13 cellular contexts compared by ENCODE assay signal in genomic region chr22:48403521-48403921, GRCh38.
A peak's percentile ranks its signal among the peaks of the same experiment; 100 is the strongest.
DNase-seq lines count a peak whose midpoint lies in the region; ATAC-seq, FAIRE-seq and TF ChIP-seq lines count a peak whose summit lies in the region.
"Had no signal": no experiment of that assay in that cellular context is flagged by ENCODE, and none has a peak within 500 bp of the region (broad histone marks: within the 10 kb centered on the region; RNA-seq: fewer than 3 reads in every experiment).

No MANE protein-coding gene starts in this region.

- no peaks in the 10 kb centered on the region for H3K9me3 Mint-ChIP-seq in natural killer cell treated with Interleukin-12 subunit alpha and Interleukin-12 subunit beta and Interleukin-15 and Interleukin-18, amount 100 ng/mL, for 72 hours
- H3K9me3 Mint-ChIP-seq in natural killer cell (peaks cover 0 to 4% of the 10 kb centered on the region in 2 donors), CD14-positive monocyte (no peaks in the 10 kb centered on the region)

- no peak overlapping the region for H2BK15ac ChIP-seq in H1 (ENCODE audit: low read length)
- H2BK15ac ChIP-seq in neuronal stem cell (ENCODE audit: low read length), result no peak overlapping the region

- no peak overlapping the region for H3K27ac ChIP-seq in H1 (ENCODE audit: low read depth, low read length)
- H3K27ac ChIP-seq in neuronal stem cell (replicated peaks; ENCODE audit: low read length), result no peak overlapping the region
- no peak overlapping the region for H3K27ac ChIP-seq in HepG2 (ENCODE audit: extremely low read length, insufficient read depth, low read length)

- no peak overlapping the region for H2BK120ac ChIP-seq in H1 (replicated peaks; ENCODE audit: low read depth, low read length)
- H2BK120ac ChIP-seq in neuronal stem cell (ENCODE audit: low read depth, low read length), result no peak overlapping the region

- H4K8ac ChIP-seq in H1 (ENCODE audit: extremely low read depth, insufficient read depth, low read length), result no peak overlapping the region
- peak overlapping the region; percentile 50 for H4K8ac ChIP-seq in neuronal stem cell (ENCODE audit: low read depth, low read length)

- H3K79me2 ChIP-seq in H1 (ENCODE audit: control insufficient read depth in 1 of 2, insufficient read depth in 2 of 2, low read length in 2 of 2), result no peaks in the 10 kb centered on the region
- no peaks in the 10 kb centered on the region for H3K79me2 ChIP-seq in HepG2 (ENCODE audit: insufficient read depth, low read length)

- H3K79me1 ChIP-seq in H1 (ENCODE audit: low read depth, low read length), result no peaks in the 10 kb centered on the region
- no peaks in the 10 kb centered on the region for H3K79me1 ChIP-seq in neuronal stem cell (ENCODE audit: low read depth, low read length)

- no peaks in the 10 kb centered on the region; the same call in 1 of the 2 replicates for H3K23me2 ChIP-seq in H1 (ENCODE audit: low read depth, low read length)

- H3K9ac ChIP-seq in H1 (replicated peaks in 1 of 4; ENCODE audit: extremely low read depth in 1 of 4, low read depth in 3 of 4, low read length in 3 of 4), result no peak overlapping the region
- H3K9ac ChIP-seq in neuronal stem cell (ENCODE audit: low read depth, low read length, poor library complexity), result no peak overlapping the region
- H3K9ac ChIP-seq in HepG2 (ENCODE audit: insufficient read depth, low read depth, low read length), result no peak overlapping the region

- H2AFZ ChIP-seq in H1 (ENCODE audit: low read length) (no peak overlapping the region), neuronal stem cell (ENCODE audit: low read length) (no peak overlapping the region), HepG2 (ENCODE audit: low read length) (no peak overlapping the region)

- H2BK5ac ChIP-seq in H1 (ENCODE audit: low read depth, low read length) (0 out of 2 replicates have a peak overlapping the region, but pooled peaks have one; percentile 8), neuronal stem cell (ENCODE audit: low read length) (no peak overlapping the region)

- no peaks in the 10 kb centered on the region for H3K9me3 ChIP-seq in H1 (ENCODE audit: insufficient read depth in 2 of 2, low read depth in 1 of 2, low read length in 1 of 2)
- no peaks in the 10 kb centered on the region for H3K9me3 ChIP-seq in neuronal stem cell (replicated peaks in 1 of 2; ENCODE audit: control insufficient read depth in 2 of 2, insufficient read depth in 1 of 2, low read depth in 1 of 2, low read length in 2 of 2)
- no peaks in the 10 kb centered on the region for H3K9me3 ChIP-seq in HepG2 (ENCODE audit: low read length)

- H3K36me3 Mint-ChIP-seq in natural killer cell treated with Interleukin-12 subunit alpha and Interleukin-12 subunit beta and Interleukin-15 and Interleukin-18, amount 100 ng/mL, for 72 hours, result no peaks in the 10 kb centered on the region
- H3K36me3 Mint-ChIP-seq in natural killer cell (no peaks in the 10 kb centered on the region), CD14-positive monocyte (no peaks in the 10 kb centered on the region)
- H3K36me3 Mint-ChIP-seq: CD8-positive, alpha-beta memory T cell had no signal

- no peaks in the 10 kb centered on the region for H3K4me1 Mint-ChIP-seq in natural killer cell treated with Interleukin-12 subunit alpha and Interleukin-12 subunit beta and Interleukin-15 and Interleukin-18, amount 100 ng/mL, for 72 hours (ENCODE audit: low read depth in 2 of 2)
- H3K4me1 Mint-ChIP-seq in natural killer cell (no peaks in the 10 kb centered on the region), CD14-positive monocyte (no peaks in the 10 kb centered on the region)
- H3K4me1 Mint-ChIP-seq: CD8-positive, alpha-beta memory T cell had no signal

- in situ Hi-C loops in HepG2 (cut with HindIII; ENCODE audit: extremely low pct_ligation_motif_present, low pct_unique_long_range_greater_than_20kb), result no loop called here

- H3K56ac ChIP-seq in H1 (replicated peaks; ENCODE audit: insufficient read length, low read depth, low read length), result no peak overlapping the region

- H2BK12ac ChIP-seq in H1 (ENCODE audit: low read depth, low read length) (no peak overlapping the region), neuronal stem cell (ENCODE audit: low read length) (no peak overlapping the region)

- TF ChIP-seq RAD21 in H1 (IDR thresholded peaks at IDR 0.05 in 1 of 2, conservative IDR thresholded peaks at IDR 0.05 in 1 of 2; ENCODE audit: low read depth in 2 of 2, low read length in 2 of 2), result no peak
- no peak for TF ChIP-seq RAD21 in HepG2 (CRISPR knock-in tag; IDR thresholded peaks at IDR 0.05)

- BruUV-seq in HepG2 (replicated peaks; lab: Mats Ljungman, UMichigan), result no TSS peak

- H3K23ac ChIP-seq in H1 (ENCODE audit: insufficient read length), result no peak overlapping the region
- H3K23ac ChIP-seq in neuronal stem cell (ENCODE audit: low read depth, low read length, poor library complexity), result peak overlapping the region; percentile 18

- H2BK20ac ChIP-seq in H1 (ENCODE audit: low read length), result no peak overlapping the region

- intact Hi-C loops in natural killer cell (cut with micrococcal nuclease) (no loop called here), CD14-positive monocyte (cut with micrococcal nuclease) (no loop called here), HepG2 (cut with micrococcal nuclease; ENCODE audit: unreplicated experiment) (no loop called here)

- TF ChIP-seq EP300 in H1 (IDR thresholded peaks at IDR 0.05; ENCODE audit: borderline replicate concordance in 1 of 2, low read depth in 2 of 2, low read length in 2 of 2), result no peak
- no peak for TF ChIP-seq EP300 in HepG2 (IDR thresholded peaks at IDR 0.05; ENCODE audit: low read depth in 2 of 2, low read length in 2 of 2)
- TF ChIP-seq EP300 in HepG2 (CRISPR knock-in tag; IDR thresholded peaks at IDR 0.05; ENCODE audit: borderline replicate concordance), result no peak

- no peak overlapping the region for H3K14ac ChIP-seq in H1 (ENCODE audit: insufficient read length)
- H3K14ac ChIP-seq in neuronal stem cell (ENCODE audit: low read length), result no peak overlapping the region

- H3K18ac ChIP-seq in H1 (ENCODE audit: extremely low read depth, low read length), result no peak overlapping the region
- no peak overlapping the region for H3K18ac ChIP-seq in neuronal stem cell (ENCODE audit: low read length)

- no peaks in the 10 kb centered on the region for H4K20me1 ChIP-seq in H1 (replicated peaks in 1 of 2; ENCODE audit: control insufficient read depth in 1 of 2, insufficient read depth in 2 of 2, low read length in 2 of 2)
- no peaks in the 10 kb centered on the region for H4K20me1 ChIP-seq in HepG2 (ENCODE audit: insufficient read depth, low read length)

- H3K4me3 Mint-ChIP-seq in natural killer cell treated with Interleukin-12 subunit alpha and Interleukin-12 subunit beta and Interleukin-15 and Interleukin-18, amount 100 ng/mL, for 72 hours, result no peak overlapping the region
- H3K4me3 Mint-ChIP-seq in natural killer cell (no peak overlapping the region), CD14-positive monocyte (no peak overlapping the region)
- H3K4me3 Mint-ChIP-seq: CD8-positive, alpha-beta memory T cell had no signal

- H3K36me3 ChIP-seq in H1 (ENCODE audit: control insufficient read depth in 2 of 4, insufficient read depth in 4 of 4, low read length in 3 of 4) (no peaks in the 10 kb centered on the region), neuronal stem cell (replicated peaks in 1 of 2; ENCODE audit: control insufficient read depth in 2 of 2, insufficient read depth in 2 of 2, low read length in 2 of 2) (no peaks in the 10 kb centered on the region), HepG2 (replicated peaks in 1 of 2; ENCODE audit: control insufficient read depth in 1 of 2, insufficient read depth in 2 of 2, low read length in 2 of 2) (no peaks in the 10 kb centered on the region)

- no peaks in the 10 kb centered on the region; a peak in 1 of 7 replicates for H3K27me3 ChIP-seq in H1 (replicated peaks in 1 of 4; ENCODE audit: control insufficient read depth in 3 of 4, extremely low read depth in 1 of 4, insufficient read depth in 3 of 4, low read length in 3 of 4)
- no peaks in the 10 kb centered on the region for H3K27me3 ChIP-seq in neuronal stem cell (ENCODE audit: control insufficient read depth in 3 of 3, insufficient read depth in 3 of 3, low read depth in 1 of 3, low read length in 3 of 3)
- H3K27me3 ChIP-seq in HepG2 (ENCODE audit: control insufficient read depth in 1 of 2, insufficient read depth in 2 of 2, low read length in 2 of 2), result peaks cover 3 to 34% of the 10 kb centered on the region in 2 experiments; a peak in 2 of 5 replicates

- H3K27ac Mint-ChIP-seq in natural killer cell treated with Interleukin-12 subunit alpha and Interleukin-12 subunit beta and Interleukin-15 and Interleukin-18, amount 100 ng/mL, for 72 hours, result no peak overlapping the region
- H3K27ac Mint-ChIP-seq in natural killer cell (no peak overlapping the region), CD14-positive monocyte (no peak overlapping the region)
- H3K27ac Mint-ChIP-seq: CD8-positive, alpha-beta memory T cell had no signal

- H3K4me1 ChIP-seq in H1 (replicated peaks in 1 of 4; ENCODE audit: control insufficient read depth in 3 of 4, insufficient read depth in 4 of 4, low read length in 3 of 4) (no peaks in the 10 kb centered on the region; a peak in 1 of 7 replicates), neuronal stem cell (ENCODE audit: control insufficient read depth in 2 of 2, insufficient read depth in 1 of 2, low read depth in 1 of 2, low read length in 2 of 2) (no peaks in the 10 kb centered on the region), HepG2 (ENCODE audit: insufficient read depth, low read length) (no peaks in the 10 kb centered on the region)

- H2AK5ac ChIP-seq in H1 (ENCODE audit: low read depth, low read length), result no peak overlapping the region
- no peak overlapping the region for H2AK5ac ChIP-seq in neuronal stem cell (ENCODE audit: low read depth, low read length)

- H4K91ac ChIP-seq in H1 (replicated peaks; ENCODE audit: insufficient read length, low read length), result no peak overlapping the region
- no peak overlapping the region for H4K91ac ChIP-seq in neuronal stem cell (ENCODE audit: low read depth, low read length, poor library complexity)

- peak; percentile 56 for DNase-seq in natural killer cell treated with Interleukin-12 subunit alpha and Interleukin-12 subunit beta and Interleukin-15 and Interleukin-18, amount 100 ng/mL, for 72 hours (ENCODE audit: low spot score)
- no peak for DNase-seq in natural killer cell
- DNase-seq in H1 (ENCODE audit: low read depth in 1 of 2, low spot score in 2 of 2), result peak in 1 of 2 experiments; percentile 33
- no peak for DNase-seq in neuronal stem cell (ENCODE audit: low spot score)
- no peak for DNase-seq in CD14-positive monocyte (ENCODE audit: low spot score)
- no peak for DNase-seq in HepG2 (ENCODE audit: low spot score)
- DNase-seq: CD8-positive, alpha-beta memory T cell; DMS53 had no signal

- ATAC-seq in natural killer cell treated with Interleukin-12 subunit alpha and Interleukin-12 subunit beta and Interleukin-15 and Interleukin-18, amount 100 ng/mL, for 72 hours, result no peak
- ATAC-seq in natural killer cell, result no peak
- no peak for ATAC-seq in HG02970 (IDR thresholded peaks at IDR 0.05; ENCODE audit: low FRiP score, unreplicated experiment)
- ATAC-seq in HepG2, result no peak
- ATAC-seq: HCT116 had no signal

- FAIRE-seq in H1 (lab: Jason Lieb, UNC) (no peak), HepG2 (lab: Jason Lieb, UNC) (no peak)
- FAIRE-seq: A204.1, H54, HTR-8/SVneo had no signal

- POLR2A ChIA-PET in H1 (lab: Charles Lee; ENCODE audit: partially characterized antibody) (no interaction called here), HepG2 (lab: Yijun Ruan, JAX) (no interaction called here)

- 93% methylated on average over 11 of the region's 11 CpGs; no CpG with 5 or more reads in 1 of the 2 experiments for WGBS in H1 (ENCODE audit: extremely low coverage in 1 of 2, insufficient coverage in 1 of 2, insufficient read length in 1 of 2, insufficient replicate concordance in 2 of 2, low coverage in 1 of 2, low lambda C conversion rate in 2 of 2, missing lambda C conversion rate in 1 of 2), 2 experiments
- no CpG with 5 or more reads among the region's 11 CpGs for WGBS in neuronal stem cell (ENCODE audit: extremely low coverage in 2 of 2, insufficient read length in 2 of 2, insufficient replicate concordance in 1 of 2), 2 donors
- WGBS in HepG2 (ENCODE audit: low lambda C conversion rate), result 7% methylated on average over 8 of the region's 11 CpGs

- H3K4ac ChIP-seq in H1 (replicated peaks; ENCODE audit: insufficient read length, low read depth, low read length) (no peak overlapping the region), neuronal stem cell (ENCODE audit: low read length) (no peak overlapping the region)

- TF ChIP-seq POLR2A in H1 (IDR thresholded peaks at IDR 0.05; ENCODE audit: control extremely low read depth in 1 of 2, low read depth in 2 of 2, low read length in 2 of 2), result no peak
- TF ChIP-seq POLR2A in HepG2 (IDR thresholded peaks at IDR 0.05; ENCODE audit: insufficient read depth in 1 of 2, low read depth in 2 of 2, low read length in 2 of 2), result no peak

- H3K4me2 ChIP-seq in H1 (ENCODE audit: insufficient read depth in 1 of 2, low read depth in 2 of 2, low read length in 2 of 2) (no peak overlapping the region), neuronal stem cell (ENCODE audit: insufficient read depth, low read length, poor library complexity, severe bottlenecking) (no peak overlapping the region), HepG2 (ENCODE audit: low read depth, low read length) (no peak overlapping the region)

- peaks cover 15 to 26% of the 10 kb centered on the region in 2 donors for H3K27me3 Mint-ChIP-seq in natural killer cell treated with Interleukin-12 subunit alpha and Interleukin-12 subunit beta and Interleukin-15 and Interleukin-18, amount 100 ng/mL, for 72 hours
- H3K27me3 Mint-ChIP-seq in natural killer cell (ENCODE audit: low read depth in 2 of 2) (peaks cover 0 to 5% of the 10 kb centered on the region in 2 donors), CD14-positive monocyte (ENCODE audit: low read depth in 3 of 3) (peaks cover 0 to 5% (median 3%) of the 10 kb centered on the region in 3 donors)
- H3K27me3 Mint-ChIP-seq: CD8-positive, alpha-beta memory T cell had no signal

- H3K4me3 ChIP-seq in H1 (ENCODE audit: extremely low read depth in 1 of 4, insufficient read depth in 2 of 4, low read depth in 3 of 4, low read length in 4 of 4) (no peak overlapping the region), neuronal stem cell (ENCODE audit: low read length in 2 of 2) (no peak overlapping the region), HepG2 (replicated peaks in 1 of 3; ENCODE audit: insufficient read depth in 1 of 3, low read depth in 2 of 3, low read length in 3 of 3) (no peak overlapping the region)

- no peak overlapping the region for H4K5ac ChIP-seq in H1 (ENCODE audit: insufficient read length, low read depth, low read length)

- CTCF ChIA-PET in H1 (lab: Charles Lee; ENCODE audit: partially characterized antibody), result no interaction called here
- CTCF ChIA-PET in HepG2 (lab: Yijun Ruan, JAX; ENCODE audit: low intra/inter-chr PET ratio, low total read pairs), result no interaction called here

- no peak for TF ChIP-seq CTCF in natural killer cell (IDR thresholded peaks at IDR 0.05)
- TF ChIP-seq CTCF in H1 (IDR thresholded peaks at IDR 0.05; ENCODE audit: control extremely low read depth in 1 of 3, insufficient read depth in 1 of 3, low read depth in 1 of 3, low read length in 3 of 3), result no peak
- no peak for TF ChIP-seq CTCF in CD14-positive monocyte (IDR thresholded peaks at IDR 0.05)
- TF ChIP-seq CTCF in HepG2 (CRISPR knock-in tag; IDR thresholded peaks at IDR 0.05), result no peak
